ENCODE assay signal across 8 cellular contexts in genomic region chr2:88627055-88627855, GRCh38. TPM values are rescaled to one million over a fixed set of nuclear protein-coding genes. Genes with fewer than 3 reads are reported as not detected.
DNase-seq lines count a peak whose midpoint lies in the region; ATAC-seq and TF ChIP-seq lines count a peak whose summit lies in the region.

Gene EIF2AK3 (minus strand): TSS chr2:88627464. CDS start chr2:88627274, 190 bp downstream.

- H2AFZ ChIP-seq in OCI-LY3 (ENCODE audit: low read depth, low read length), result peak within 1 kb of the TSS; percentile 78

- H3K4me1 ChIP-seq in OCI-LY3 (ENCODE audit: low read length), result peaks cover 15% of the 10 kb centered on the region

- TF ChIP-seq CTCF in OCI-LY3 (IDR thresholded peaks at IDR 0.05; ENCODE audit: low read depth, low read length) (no peak), endothelial cell (IDR thresholded peaks at IDR 0.05; ENCODE audit: unreplicated experiment) (peak; percentile 44), mesothelial cell of epicardium (IDR thresholded peaks at IDR 0.05; ENCODE audit: unreplicated experiment) (peak; percentile 17)

- peak within 1 kb of the TSS; percentile 86 for H3K27ac Mint-ChIP-seq in endothelial cell (ENCODE audit: unreplicated experiment)
- peak within 1 kb of the TSS; percentile 93 for H3K27ac Mint-ChIP-seq in mesothelial cell of epicardium

- ATAC-seq in GM21515 (IDR thresholded peaks at IDR 0.05; ENCODE audit: unreplicated experiment), result peak; percentile 89

- no peaks in the 10 kb centered on the region for H3K36me3 Mint-ChIP-seq in endothelial cell (ENCODE audit: low read depth, unreplicated experiment)
- no peaks in the 10 kb centered on the region for H3K36me3 Mint-ChIP-seq in mesothelial cell of epicardium

- H3K79me2 ChIP-seq in OCI-LY3 (ENCODE audit: low read length), result peaks cover 40% of the 10 kb centered on the region

- H3K4me2 ChIP-seq in OCI-LY3 (ENCODE audit: low read length), result peak within 1 kb of the TSS; percentile 95

- H3K9me3 ChIP-seq in OCI-LY3 (ENCODE audit: insufficient read depth, low read length), result no peaks in the 10 kb centered on the region

- peak within 1 kb of the TSS; percentile 89 for H3K9ac ChIP-seq in OCI-LY3 (ENCODE audit: low read length)

- DNase-seq in D341Med (ENCODE audit: low spot score), result peak; percentile 92
- peak; percentile 95 for DNase-seq in HuH-7 (ENCODE audit: low spot score)
- peak; percentile 93 for DNase-seq in activated CD8-positive, alpha-beta memory T cell treated with anti-CD3 and anti-CD28 coated beads, Interleukin-2, amount 50 U/mL, for 48 hours
- peak; percentile 94 for DNase-seq in endothelial cell (ENCODE audit: low spot score)
- DNase-seq in mesothelial cell of epicardium (ENCODE audit: low spot score in 2 of 2, unreplicated experiment in 2 of 2), result peak; percentile 92 to 96
- peak; percentile 90 to 92 for DNase-seq in stimulated activated CD8-positive, alpha-beta memory T cell treated with anti-CD3 and anti-CD28 coated beads, Interleukin-15, amount 100 ng/mL, for 48 hours (ENCODE audit: low read depth in 2 of 2)

- peaks cover 13% of the 10 kb centered on the region for H4K20me1 ChIP-seq in OCI-LY3 (ENCODE audit: insufficient read depth, low read length)

- H3K9me3 Mint-ChIP-seq in endothelial cell (ENCODE audit: unreplicated experiment) (no peaks in the 10 kb centered on the region), mesothelial cell of epicardium (no peaks in the 10 kb centered on the region)

- peaks cover 14% of the 10 kb centered on the region for H3K4me1 Mint-ChIP-seq in endothelial cell (ENCODE audit: unreplicated experiment)
- H3K4me1 Mint-ChIP-seq in mesothelial cell of epicardium, result peaks cover 10% of the 10 kb centered on the region

- no peaks in the 10 kb centered on the region for H3K27me3 ChIP-seq in OCI-LY3 (ENCODE audit: low read depth, low read length)

- H3K4me3 Mint-ChIP-seq in endothelial cell (ENCODE audit: unreplicated experiment) (peak within 1 kb of the TSS; percentile 96), mesothelial cell of epicardium (peak within 1 kb of the TSS; percentile 86)

- peak within 1 kb of the TSS; percentile 90 for H3K4me3 ChIP-seq in OCI-LY3 (ENCODE audit: low read length)

- H3K27ac ChIP-seq in OCI-LY3 (ENCODE audit: low read length), result peak within 1 kb of the TSS; percentile 85

- no peaks in the 10 kb centered on the region for H3K36me3 ChIP-seq in OCI-LY3 (replicated peaks; ENCODE audit: low read depth, low read length)

- H3K27me3 Mint-ChIP-seq in endothelial cell (ENCODE audit: unreplicated experiment), result peaks cover 2% of the 10 kb centered on the region
- no peaks in the 10 kb centered on the region for H3K27me3 Mint-ChIP-seq in mesothelial cell of epicardium (ENCODE audit: low read depth)

RNA-seq across cellular contexts. Expression of gene EIF2AK3, which starts in this region (rescaled TPM):
- total RNA-seq in endothelial cell (ENCODE audit: unreplicated experiment), result 17.1 TPM
- 23.9 to 24.7 TPM (median 24.3 TPM) in 3 replicates for total RNA-seq in mesothelial cell of epicardium

Comparison
In these comparisons a context has a peak if more than half of its experiments do, and no peak if none do; other contexts are left out.
1. Peak in every context shown above with its lines: DNase-seq, ATAC-seq, H3K4me3 ChIP-seq and H3K27ac ChIP-seq.